8 cellular contexts compared by ENCODE assay signal in the genomic region with DNA sequence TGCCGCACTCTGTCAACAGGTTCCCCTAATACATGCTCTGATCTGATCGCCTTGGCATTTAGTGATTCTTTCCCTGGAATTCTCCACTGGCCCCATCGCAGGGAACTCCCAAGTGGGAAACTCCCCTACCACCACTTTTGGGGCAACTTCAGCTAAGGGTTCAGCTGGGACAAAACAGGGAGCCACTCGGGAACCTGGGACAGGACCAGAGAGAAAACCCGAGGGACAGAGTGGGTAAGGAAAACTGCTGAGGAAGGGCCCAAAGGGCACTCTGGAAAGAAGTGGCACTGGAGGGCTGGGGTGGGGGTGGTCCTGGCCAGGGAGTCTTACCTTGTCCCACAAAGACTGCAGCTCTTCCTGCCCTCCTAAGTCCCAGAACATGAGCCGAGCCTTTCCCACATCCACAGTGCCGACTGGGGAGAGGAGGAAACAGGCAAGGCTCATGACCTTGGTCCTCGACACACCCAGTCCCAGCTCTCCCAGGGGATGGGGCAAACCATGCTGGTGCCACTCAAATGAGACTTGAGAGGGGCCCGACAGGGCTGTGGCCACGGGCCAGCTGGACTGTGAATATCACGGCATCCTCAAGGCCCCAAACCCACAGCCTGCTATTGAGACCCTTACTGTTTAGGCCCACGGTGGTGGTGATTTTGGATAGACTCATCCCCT. TPM values are rescaled to one million over a fixed set of nuclear protein-coding genes. Genes with fewer than 3 reads are reported as not detected.
DNase-seq lines count a peak whose midpoint lies in the region; ATAC-seq and TF ChIP-seq lines count a peak whose summit lies in the region.

No MANE protein-coding gene starts in this region.

- peaks cover 21 to 59% (median 32%) of the 10 kb centered on the region in 4 donors for H3K4me1 Mint-ChIP-seq in CD4-positive, alpha-beta memory T cell

- TF ChIP-seq CTCF in Loucy (conservative IDR thresholded peaks at IDR 0.05; ENCODE audit: low read length) (no peak), osteoblast (IDR thresholded peaks at IDR 0.05; ENCODE audit: extremely low read depth, low read depth, low read length) (no peak)

- peaks cover 46% of the 10 kb centered on the region for H3K4me1 ChIP-seq in CD4-positive, alpha-beta memory T cell (ENCODE audit: insufficient read depth, low read length)
- H3K4me1 ChIP-seq in Loucy (ENCODE audit: insufficient read depth, low read length, poor library complexity, severe bottlenecking) (peaks cover 29% of the 10 kb centered on the region), osteoblast (ENCODE audit: insufficient read depth, low read length) (peaks cover 18% of the 10 kb centered on the region)
- peaks cover 43% of the 10 kb centered on the region for H3K4me1 ChIP-seq in effector memory CD4-positive, alpha-beta T cell (ENCODE audit: control insufficient read depth, insufficient read depth, low read length, poor library complexity, severe bottlenecking)

- CTCF ChIA-PET in CD4-positive, alpha-beta memory T cell (lab: Charles Lee; ENCODE audit: partially characterized antibody) = interaction anchor here (1.1 to 3.2 kb wide), 7 partner anchors 21 to 168 kb away, joined by 3 to 26 read pairs (median 5); a partner anchor contains a TSS

- H3K9ac ChIP-seq in Loucy (ENCODE audit: low read depth, low read length, poor library complexity, severe bottlenecking) = peak overlapping the region; percentile 93

- peak in 1 of 5 donors; percentile 19 for DNase-seq in CD4-positive, alpha-beta memory T cell
- DNase-seq in effector memory CD4-positive, alpha-beta T cell = no peak
- peak; percentile 67 for DNase-seq in osteoblast (ENCODE audit: insufficient read length, low spot score, missing footprints)
- no peak for DNase-seq in DMS114 treated with DMSO at 0.1 percent for 48 hours (lab: John Stamatoyannopoulos, UW; ENCODE audit: unreplicated experiment)
- no peak for DNase-seq in globus pallidus (ENCODE audit: low spot score)
- no peak for DNase-seq in NCI-H1105 treated with DMSO at 0.1 percent for 48 hours (lab: John Stamatoyannopoulos, UW)

- no peaks in the 10 kb centered on the region for H3K9me2 ChIP-seq in Loucy (replicated peaks; ENCODE audit: low read depth, low read length)

- H3K27me3 Mint-ChIP-seq in CD4-positive, alpha-beta memory T cell = no peaks in the 10 kb centered on the region

- H3K4me3 Mint-ChIP-seq in CD4-positive, alpha-beta memory T cell = peak overlapping the region; percentile 86 to 95 (median 90)

- H3F3A ChIP-seq in Loucy (ENCODE audit: low read depth) = no peaks in the 10 kb centered on the region

- H3K27ac Mint-ChIP-seq in CD4-positive, alpha-beta memory T cell = peak overlapping the region in 6 of 7 donors; percentile 86 to 95 (median 90)

- peaks cover 0 to 1% (median 0%) of the 10 kb centered on the region in 8 donors for H3K9me3 Mint-ChIP-seq in CD4-positive, alpha-beta memory T cell

- H3K27me3 ChIP-seq in CD4-positive, alpha-beta memory T cell (ENCODE audit: insufficient read depth, low read length) = no peaks in the 10 kb centered on the region
- peaks cover 4% of the 10 kb centered on the region for H3K27me3 ChIP-seq in Loucy (ENCODE audit: insufficient read depth, low read length, poor library complexity, severe bottlenecking)
- no peaks in the 10 kb centered on the region for H3K27me3 ChIP-seq in effector memory CD4-positive, alpha-beta T cell (replicated peaks; ENCODE audit: control insufficient read depth, insufficient read depth, low read length, poor library complexity, severe bottlenecking)
- no peaks in the 10 kb centered on the region for H3K27me3 ChIP-seq in osteoblast (ENCODE audit: insufficient read depth, low read length)

- H2AFZ ChIP-seq in Loucy (ENCODE audit: low read length) (no peak overlapping the region), osteoblast (ENCODE audit: low read length) (no peak overlapping the region)

- H3K79me2 ChIP-seq in Loucy (ENCODE audit: insufficient read depth, low read length) (peaks cover 69% of the 10 kb centered on the region), osteoblast (ENCODE audit: insufficient read depth, low read length) (peaks cover 70% of the 10 kb centered on the region)

- no peak for ATAC-seq in HG02642 (IDR thresholded peaks at IDR 0.05; ENCODE audit: poor library complexity, unreplicated experiment)

- peaks cover 17 to 53% of the 10 kb centered on the region in 2 donors for H3K36me3 Mint-ChIP-seq in CD4-positive, alpha-beta memory T cell

- H3K27ac ChIP-seq in CD4-positive, alpha-beta memory T cell (ENCODE audit: low read depth, low read length) = peak overlapping the region; percentile 65
- peak overlapping the region; percentile 71 for H3K27ac ChIP-seq in effector memory CD4-positive, alpha-beta T cell (ENCODE audit: insufficient read depth, low read length, poor library complexity, severe bottlenecking)
- H3K27ac ChIP-seq in osteoblast (ENCODE audit: low read depth, low read length) = peak overlapping the region; percentile 46

- H3K4me2 ChIP-seq in Loucy (ENCODE audit: low read depth, low read length, poor library complexity, severe bottlenecking) = peak overlapping the region; percentile 90
- peak overlapping the region; percentile 85 for H3K4me2 ChIP-seq in osteoblast (ENCODE audit: insufficient read depth, low read length)

- H3K9me3 ChIP-seq in CD4-positive, alpha-beta memory T cell (ENCODE audit: control insufficient read depth in 1 of 2, low read length in 2 of 2) = no peaks in the 10 kb centered on the region
- H3K9me3 ChIP-seq in Loucy (ENCODE audit: insufficient read depth, low read depth, low read length) (no peaks in the 10 kb centered on the region), osteoblast (ENCODE audit: low read depth, low read length) (no peaks in the 10 kb centered on the region)
- H3K9me3 ChIP-seq in effector memory CD4-positive, alpha-beta T cell (ENCODE audit: control insufficient read depth, low read length) = no peaks in the 10 kb centered on the region

- H3K4me3 ChIP-seq in CD4-positive, alpha-beta memory T cell (ENCODE audit: low read length in 2 of 2) = peak overlapping the region in 1 of 2 donors; percentile 57
- H3K4me3 ChIP-seq in Loucy (ENCODE audit: low read length, poor library complexity, severe bottlenecking) = peak overlapping the region; percentile 96
- H3K4me3 ChIP-seq in effector memory CD4-positive, alpha-beta T cell (ENCODE audit: insufficient read depth, low read depth, low read length, poor library complexity, severe bottlenecking) = peak overlapping the region; percentile 65
- H3K4me3 ChIP-seq in osteoblast (ENCODE audit: insufficient read depth, low read length) = peak overlapping the region; percentile 87

- peaks cover 44% of the 10 kb centered on the region for H3K36me3 ChIP-seq in CD4-positive, alpha-beta memory T cell (ENCODE audit: insufficient read depth, low read length)
- H3K36me3 ChIP-seq in Loucy (ENCODE audit: insufficient read depth, low read length) (peaks cover 14% of the 10 kb centered on the region; the same call in 1 of the 2 replicates), osteoblast (ENCODE audit: insufficient read depth, low read length) (peaks cover 36% of the 10 kb centered on the region)
- H3K36me3 ChIP-seq in effector memory CD4-positive, alpha-beta T cell (ENCODE audit: control insufficient read depth, insufficient read depth, low read length) = peaks cover 35% of the 10 kb centered on the region

- intact Hi-C loops in CD4-positive, alpha-beta memory T cell (cut with micrococcal nuclease) = loop anchor here (2.0 to 5.0 kb wide), 2 partner anchors 167 to 276 kb away; a partner anchor contains a TSS

- peaks cover 33% of the 10 kb centered on the region for H4K20me1 ChIP-seq in Loucy (ENCODE audit: insufficient read depth, low read length, poor library complexity, severe bottlenecking)
- H4K20me1 ChIP-seq in osteoblast (ENCODE audit: insufficient read depth, low read length) = peaks cover 11% of the 10 kb centered on the region

- POLR2A ChIA-PET in CD4-positive, alpha-beta memory T cell (lab: Charles Lee; ENCODE audit: partially characterized antibody) = interaction anchor here (1.1 to 6.2 kb wide), 11 partner anchors 9 to 188 kb away, joined by 3 to 202 read pairs (median 6); a partner anchor contains a TSS

RNA-seq across cellular contexts. Expression of a gene that starts 1.6 kb away (rescaled TPM):
- 10 to 100 TPM; 85.6 to 92.0 TPM for total RNA-seq in CD4-positive, alpha-beta memory T cell
- 10 to 100 TPM; 65.5 to 66.3 TPM for polyA plus RNA-seq in CD4-positive, alpha-beta memory T cell
- 21.7 and 23.0 TPM in 2 replicates for total RNA-seq in osteoblast

RNA-seq across cellular contexts. Expression of a gene that starts 1.7 kb away (rescaled TPM):
- 10 to 100 TPM; 51.8 to 55.3 TPM for total RNA-seq in CD4-positive, alpha-beta memory T cell
- polyA plus RNA-seq in CD4-positive, alpha-beta memory T cell = 10 to 100 TPM; 34.6 to 69.5 TPM
- total RNA-seq in osteoblast = 15.6 and 18.8 TPM in 2 replicates

RNA-seq across cellular contexts. Expression of a gene that starts 9.7 kb away (rescaled TPM):
- total RNA-seq in CD4-positive, alpha-beta memory T cell = not detected
- polyA plus RNA-seq in CD4-positive, alpha-beta memory T cell = not detected
- 2.1 and 2.9 TPM in 2 replicates for total RNA-seq in osteoblast

RNA-seq across cellular contexts. Expression of a gene that starts 30.3 kb away (rescaled TPM):
- 100 to 1,000 TPM; 162 to 169 TPM for total RNA-seq in CD4-positive, alpha-beta memory T cell
- 100 to 1,000 TPM; 297 to 324 TPM for polyA plus RNA-seq in CD4-positive, alpha-beta memory T cell
- total RNA-seq in osteoblast = 1.8 and 2.9 TPM in 2 replicates

RNA-seq across cellular contexts. Expression of a gene that starts 33.4 kb away (rescaled TPM):
- total RNA-seq in CD4-positive, alpha-beta memory T cell = 100 to 1,000 TPM; 121 to 124 TPM
- 1 to 10 TPM; 2.2 to 7.6 TPM for polyA plus RNA-seq in CD4-positive, alpha-beta memory T cell
- total RNA-seq in osteoblast = 27.5 and 29.5 TPM in 2 replicates
